ENCODE assay signal across 8 cellular contexts in genomic region chr16:2867661-2867986, GRCh38.
DNase-seq lines count a peak whose midpoint lies in the region; ATAC-seq and TF ChIP-seq lines count a peak whose summit lies in the region.

No MANE protein-coding gene starts in this region.

- H3K9me3 ChIP-seq in SU-DHL-6 (ENCODE audit: insufficient read depth, low read length): no peaks in the 10 kb centered on the region

- no peaks in the 10 kb centered on the region for H3K36me3 ChIP-seq in SU-DHL-6 (ENCODE audit: low read length)

- DNase-seq in fibroblast of mammary gland (ENCODE audit: low read depth) (no peak), retinal pigment epithelial cell (ENCODE audit: low read depth) (no peak), NCI-H510A treated with DMSO at 0.1 percent for 48 hours (lab: John Stamatoyannopoulos, UW) (no peak), AG08396 (ENCODE audit: low spot score) (no peak)

- peak overlapping the region; percentile 71 for H3K4me2 ChIP-seq in SU-DHL-6 (ENCODE audit: low read depth, low read length, poor library complexity, severe bottlenecking)

- TF ChIP-seq CTCF in GM12875 (IDR thresholded peaks at IDR 0.05; ENCODE audit: borderline replicate concordance, insufficient read depth, low read depth, low read length): no peak
- TF ChIP-seq CTCF in SU-DHL-6 (IDR thresholded peaks at IDR 0.05; ENCODE audit: insufficient read depth, low read length, poor library complexity, severe bottlenecking): no peak
- no peak for TF ChIP-seq CTCF in fibroblast of mammary gland (conservative IDR thresholded peaks at IDR 0.05; ENCODE audit: control insufficient read depth, insufficient read depth, low read depth, low read length)
- no peak for TF ChIP-seq CTCF in retinal pigment epithelial cell (conservative IDR thresholded peaks at IDR 0.05; ENCODE audit: low read depth, low read length)

- H3K9me2 ChIP-seq in SU-DHL-6 (replicated peaks; ENCODE audit: insufficient read depth, low read length): no peaks in the 10 kb centered on the region

- peak overlapping the region; percentile 46 for H3K27ac ChIP-seq in SU-DHL-6 (ENCODE audit: low read depth, low read length)

- ATAC-seq in HG02610 (IDR thresholded peaks at IDR 0.05; ENCODE audit: unreplicated experiment): no peak
- no peak for ATAC-seq in GM21737 (IDR thresholded peaks at IDR 0.05; ENCODE audit: unreplicated experiment)

- peak overlapping the region; percentile 62 for H3K9ac ChIP-seq in SU-DHL-6 (ENCODE audit: low read length)

- no peaks in the 10 kb centered on the region for H3K79me2 ChIP-seq in SU-DHL-6 (ENCODE audit: insufficient read depth, low read length)

- peak overlapping the region; percentile 91 for H2AFZ ChIP-seq in SU-DHL-6 (ENCODE audit: low read depth, low read length, severe bottlenecking)

- H3K27me3 ChIP-seq in SU-DHL-6 (ENCODE audit: low read length): no peaks in the 10 kb centered on the region

- no peaks in the 10 kb centered on the region for H4K20me1 ChIP-seq in SU-DHL-6 (ENCODE audit: low read depth, low read length)

- H3F3A ChIP-seq in SU-DHL-6 (ENCODE audit: insufficient read depth): peaks cover 4% of the 10 kb centered on the region; the same call in 1 of the 2 replicates

- H3K4me3 ChIP-seq in GM12875 (ENCODE audit: low read depth, low read length) (peak overlapping the region; percentile 76), SU-DHL-6 (ENCODE audit: insufficient read depth, low read length, poor library complexity, severe bottlenecking) (peak overlapping the region; percentile 56), fibroblast of mammary gland (ENCODE audit: control insufficient read depth, low read depth, low read length) (peak overlapping the region; percentile 63), retinal pigment epithelial cell (ENCODE audit: low read length) (peak overlapping the region; percentile 61)
